In genomic region chr1:181113061-181113695, GRCh38 we compare ENCODE assay signal across 9 cellular contexts. TPM values are rescaled to one million over a fixed set of nuclear protein-coding genes. Genes with fewer than 3 reads are reported as not detected.
DNase-seq lines count a peak whose midpoint lies in the region; ATAC-seq and TF ChIP-seq lines count a peak whose summit lies in the region.
"Had no signal": no experiment of that assay in that cellular context is flagged by ENCODE, and none has a peak within 500 bp of the region (broad histone marks: within the 10 kb centered on the region; RNA-seq: fewer than 3 reads in every experiment).

No MANE protein-coding gene starts in this region.

- H3K27me3 ChIP-seq in PC-3 (ENCODE audit: low read length) (no peaks in the 10 kb centered on the region), esophagus squamous epithelium (no peaks in the 10 kb centered on the region)

- intact Hi-C loops in PC-3 (cut with micrococcal nuclease) (no loop called here), esophagus squamous epithelium (cut with DNase I) (no loop called here)
- intact Hi-C loops in activated naive CD4-positive, alpha-beta T cell treated with anti-CD3 and anti-CD28 coated beads for 36 hours (cut with micrococcal nuclease), result no loop called here

- no TSS peak for BruUV-seq in PC-3 (replicated peaks; lab: Mats Ljungman, UMichigan)

- H2AFZ ChIP-seq in PC-3 (ENCODE audit: low read length), result no peak overlapping the region

- H3K79me2 ChIP-seq in PC-3 (ENCODE audit: low read length), result no peaks in the 10 kb centered on the region

- TF ChIP-seq POLR2A in esophagus squamous epithelium (IDR thresholded peaks at IDR 0.05), result no peak

- TF ChIP-seq CTCF in PC-3 (conservative IDR thresholded peaks at IDR 0.05; ENCODE audit: low read depth, low read length) (no peak), esophagus squamous epithelium (IDR thresholded peaks at IDR 0.05) (no peak), osteocyte (IDR thresholded peaks at IDR 0.05) (no peak)

- H3K9me3 ChIP-seq in PC-3 (ENCODE audit: low read length) (no peaks in the 10 kb centered on the region), esophagus squamous epithelium (no peaks in the 10 kb centered on the region)

- H3K4me2 ChIP-seq in PC-3 (ENCODE audit: low read length), result peak overlapping the region; percentile 83

- H4K20me1 ChIP-seq in PC-3 (ENCODE audit: low read length), result no peaks in the 10 kb centered on the region

- no peaks in the 10 kb centered on the region for H3K27me3 Mint-ChIP-seq in osteocyte (ENCODE audit: unreplicated experiment)
- peaks cover 40% of the 10 kb centered on the region for H3K27me3 Mint-ChIP-seq in stimulated activated naive CD8-positive, alpha-beta T cell treated with anti-CD3 and anti-CD28 coated beads, Interleukin-15, amount 100 ng/mL, for 72 hours
- H3K27me3 Mint-ChIP-seq in activated naive CD4-positive, alpha-beta T cell treated with anti-CD3 and anti-CD28 coated beads for 36 hours (ENCODE audit: low read depth), result no peaks in the 10 kb centered on the region

- peak overlapping the region; percentile 51; the same call in 1 of the 2 replicates for H3K4me3 ChIP-seq in PC-3 (ENCODE audit: low read length)
- no peak overlapping the region for H3K4me3 ChIP-seq in esophagus squamous epithelium

- peaks cover 45% of the 10 kb centered on the region for H3K4me1 Mint-ChIP-seq in osteocyte (ENCODE audit: unreplicated experiment)
- H3K4me1 Mint-ChIP-seq in stimulated activated naive CD8-positive, alpha-beta T cell treated with anti-CD3 and anti-CD28 coated beads, Interleukin-15, amount 100 ng/mL, for 72 hours, result peaks cover 8% of the 10 kb centered on the region
- H3K4me1 Mint-ChIP-seq in activated naive CD4-positive, alpha-beta T cell treated with anti-CD3 and anti-CD28 coated beads for 36 hours (ENCODE audit: low read depth), result peaks cover 11% of the 10 kb centered on the region

- peaks cover 58% of the 10 kb centered on the region for H3K4me1 ChIP-seq in PC-3 (ENCODE audit: insufficient read depth, low read length)
- peaks cover 37 to 83% (median 37%) of the 10 kb centered on the region in 3 donors for H3K4me1 ChIP-seq in esophagus squamous epithelium

- H3K36me3 ChIP-seq in PC-3 (ENCODE audit: low read depth, low read length) (no peaks in the 10 kb centered on the region), esophagus squamous epithelium (no peaks in the 10 kb centered on the region)

- POLR2A ChIA-PET in PC-3 (lab: Charles Lee; ENCODE audit: unreplicated experiment), result interaction anchor here (0.6 kb wide), 2 partner anchors 14 to 21 kb away, joined by 3 read pairs; no protein-coding TSS in a partner anchor

- H3K9me3 Mint-ChIP-seq in osteocyte (ENCODE audit: unreplicated experiment), result no peaks in the 10 kb centered on the region
- no peaks in the 10 kb centered on the region for H3K9me3 Mint-ChIP-seq in stimulated activated naive CD8-positive, alpha-beta T cell treated with anti-CD3 and anti-CD28 coated beads, Interleukin-15, amount 100 ng/mL, for 72 hours
- no peaks in the 10 kb centered on the region for H3K9me3 Mint-ChIP-seq in activated naive CD4-positive, alpha-beta T cell treated with anti-CD3 and anti-CD28 coated beads for 36 hours

- no peaks in the 10 kb centered on the region for H3K9me2 ChIP-seq in PC-3 (replicated peaks; ENCODE audit: low read length)

- peak overlapping the region; percentile 74 for H3K27ac Mint-ChIP-seq in osteocyte (ENCODE audit: unreplicated experiment)
- no peak overlapping the region for H3K27ac Mint-ChIP-seq in stimulated activated naive CD8-positive, alpha-beta T cell treated with anti-CD3 and anti-CD28 coated beads, Interleukin-15, amount 100 ng/mL, for 72 hours
- no peak overlapping the region for H3K27ac Mint-ChIP-seq in activated naive CD4-positive, alpha-beta T cell treated with anti-CD3 and anti-CD28 coated beads for 36 hours

- peak; percentile 78 for DNase-seq in Daoy (ENCODE audit: low read depth)
- peak; percentile 88 for DNase-seq in PC-3
- DNase-seq in esophagus squamous epithelium (lab: John Stamatoyannopoulos, UW), result no peak
- no peak for DNase-seq in osteocyte (ENCODE audit: extremely low spot score, unreplicated experiment)
- no peak for DNase-seq in stimulated activated naive CD8-positive, alpha-beta T cell treated with anti-CD3 and anti-CD28 coated beads, Interleukin-15, amount 100 ng/mL, for 72 hours
- DNase-seq in activated naive CD4-positive, alpha-beta T cell treated with anti-CD3 and anti-CD28 coated beads for 36 hours, result no peak
- DNase-seq: cortex of kidney had no signal

- H3K36me3 Mint-ChIP-seq in osteocyte (ENCODE audit: unreplicated experiment), result no peaks in the 10 kb centered on the region
- H3K36me3 Mint-ChIP-seq in activated naive CD4-positive, alpha-beta T cell treated with anti-CD3 and anti-CD28 coated beads for 36 hours (ENCODE audit: low read depth), result no peaks in the 10 kb centered on the region

- CTCF ChIA-PET in PC-3 (lab: Charles Lee), result no interaction called here
- CTCF ChIA-PET in activated naive CD4-positive, alpha-beta T cell treated with anti-CD3 and anti-CD28 coated beads for 36 hours (lab: Charles Lee), result no interaction called here

- H3K9ac ChIP-seq in PC-3 (ENCODE audit: low read length), result peak overlapping the region; percentile 95

- no peak overlapping the region for H3K4me3 Mint-ChIP-seq in osteocyte (ENCODE audit: unreplicated experiment)
- H3K4me3 Mint-ChIP-seq in stimulated activated naive CD8-positive, alpha-beta T cell treated with anti-CD3 and anti-CD28 coated beads, Interleukin-15, amount 100 ng/mL, for 72 hours, result no peak overlapping the region
- no peak overlapping the region for H3K4me3 Mint-ChIP-seq in activated naive CD4-positive, alpha-beta T cell treated with anti-CD3 and anti-CD28 coated beads for 36 hours

- WGBS in esophagus squamous epithelium, 2 donors, result 61 to 83% methylated on average over 1 to 4 of the region's 7 CpGs

- ATAC-seq in PC-3 (peak; percentile 54), HG03571 (IDR thresholded peaks at IDR 0.05; ENCODE audit: unreplicated experiment) (no peak), GM19023 (IDR thresholded peaks at IDR 0.05; ENCODE audit: unreplicated experiment) (no peak)
- ATAC-seq in stimulated activated naive CD8-positive, alpha-beta T cell treated with anti-CD3 and anti-CD28 coated beads, Interleukin-15, amount 100 ng/mL, for 72 hours, result no peak

- H3F3A ChIP-seq in PC-3 (ENCODE audit: low read length, unreplicated experiment), result no peaks in the 10 kb centered on the region

- H3K27ac ChIP-seq in PC-3 (ENCODE audit: low read length) (peak overlapping the region; percentile 100), esophagus squamous epithelium (peak overlapping the region; percentile 79 to 91 (median 86))

RNA-seq across cellular contexts. Expression of gene IER5, which starts 24.7 kb away (rescaled TPM):
- 20.3 and 22.3 TPM in 2 replicates for total RNA-seq in Daoy (2014; rRNA removed; shearing (Covaris generic))
- total RNA-seq in PC-3 (2014; rRNA removed) (100 and 126 TPM in 2 replicates), esophagus squamous epithelium (10 to 100 TPM; 21.6 to 40.6 (median 26.5) TPM), osteocyte (29.8 and 32.2 TPM in 2 replicates)
- 10 to 100 TPM; 33.5 to 34.4 TPM for total RNA-seq in activated naive CD4-positive, alpha-beta T cell treated with anti-CD3 and anti-CD28 coated beads for 36 hours

Comparison
In these comparisons a context has a peak if more than half of its experiments do, and no peak if none do; other contexts are left out.
1. DNase-seq: peak in Daoy (single experiment) and PC-3 (single experiment); none in esophagus squamous epithelium (single experiment), osteocyte (single experiment), stimulated activated naive CD8-positive, alpha-beta T cell treated with anti-CD3 and anti-CD28 coated beads, Interleukin-15, amount 100 ng/mL, for 72 hours (0 of 2) and activated naive CD4-positive, alpha-beta T cell treated with anti-CD3 and anti-CD28 coated beads for 36 hours (single experiment).